26 cellular contexts compared by ENCODE assay signal in genomic region chr11:40302669-40303068, GRCh38.
DNase-seq lines count a peak whose midpoint lies in the region; ATAC-seq lines count a peak whose summit lies in the region.
"Had no signal": no experiment of that assay in that cellular context is flagged by ENCODE, and none has a peak within 500 bp of the region (broad histone marks: within the 10 kb centered on the region; RNA-seq: fewer than 3 reads in every experiment).

No MANE protein-coding gene starts in this region.

- DNase-seq in EL (peak; percentile 8), astrocyte of the hippocampus (ENCODE audit: low read depth, low spot score) (peak; percentile 85), fibroblast of peridontal ligament (ENCODE audit: extremely low read depth) (peak; percentile 73), pulmonary artery endothelial cell (ENCODE audit: low read depth, low spot score) (peak; percentile 26), NCI-H1436 treated with DMSO at 0.1 percent for 48 hours (lab: John Stamatoyannopoulos, UW) (no peak), G401 (ENCODE audit: low spot score) (no peak)
- no peak for DNase-seq in stimulated activated CD4-positive, alpha-beta T cell treated with anti-CD3 and anti-CD28 coated beads, Interleukin-2, amount 100 ng/mL, for 48 hours
- DNase-seq: activated CD4-positive, alpha-beta T cell treated with anti-CD3 and anti-CD28 coated beads, Interleukin-2, amount 10 ng/mL, durations not matched to agents 7 days and 5 days; activated T-cell treated with anti-CD3 and anti-CD28 coated beads, Interleukin-2, amount 50 U/mL, for 48 hours; CD8-positive, alpha-beta T cell; DMS 273 treated with DMSO at 0.1 percent for 48 hours; dorsolateral prefrontal cortex; foreskin keratinocyte; left colon; NCI-H1092 treated with DMSO at 0.1 percent for 48 hours; NCI-H187 treated with DMSO at 0.1 percent for 48 hours; NCI-H69; Peyer's patch; psoas muscle; SIG-M5; stimulated activated CD4-positive, alpha-beta T cell treated with anti-CD3 and anti-CD28 coated beads, Interleukin-1b, Interleukin-23, amount 100 ng/mL, for 48 hours; stomach; tibial artery had no signal

- ATAC-seq in HG02870 (IDR thresholded peaks at IDR 0.05; ENCODE audit: unreplicated experiment): no peak
- ATAC-seq: A549; CD8-positive, alpha-beta T cell; foreskin keratinocyte; left colon; psoas muscle; WTC11 had no signal

- in situ Hi-C loops in G401 (cut with HindIII; ENCODE audit: low sequenced_read_pairs): no loop called here

Comparison
In these comparisons a context has a peak if more than half of its experiments do, and no peak if none do; other contexts are left out.
1. DNase-seq: peak in EL (single experiment), astrocyte of the hippocampus (single experiment), fibroblast of peridontal ligament (single experiment) and pulmonary artery endothelial cell (single experiment); none in NCI-H1436 treated with DMSO at 0.1 percent for 48 hours (single experiment), G401 (single experiment) and stimulated activated CD4-positive, alpha-beta T cell treated with anti-CD3 and anti-CD28 coated beads, Interleukin-2, amount 100 ng/mL, for 48 hours (0 of 2).